In the genomic region with DNA sequence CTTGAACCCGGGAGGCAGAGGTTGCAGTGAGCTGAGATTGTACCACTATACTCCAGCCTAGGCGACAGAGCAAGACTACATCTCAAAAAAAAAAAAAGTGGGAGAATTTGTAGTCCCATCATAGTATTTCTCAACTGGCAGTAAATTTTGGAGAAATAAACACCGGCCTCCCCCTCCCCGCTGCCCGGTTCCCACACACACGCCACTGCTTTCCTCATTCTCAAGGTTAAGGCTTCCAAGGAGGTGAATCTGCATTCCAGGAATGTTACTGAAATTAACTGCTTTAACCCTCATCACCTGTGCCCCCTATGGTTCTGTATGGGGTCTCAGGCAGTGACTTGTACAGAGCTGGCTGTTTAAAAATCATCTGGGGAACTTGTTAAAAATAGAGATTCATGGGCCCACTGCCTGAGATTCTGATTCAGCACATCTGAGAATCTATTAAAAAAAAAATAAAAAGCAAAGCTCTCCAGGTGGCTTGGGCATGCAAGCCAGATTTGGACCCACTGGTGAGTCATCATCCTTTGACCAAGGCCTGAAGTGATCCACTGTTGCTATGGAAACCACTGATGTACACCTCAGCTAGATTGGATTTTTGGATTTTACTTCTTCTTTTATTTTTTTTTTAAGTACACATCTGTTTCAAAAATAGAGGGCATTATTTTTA, we compare ENCODE assay signal across 8 cellular contexts. TPM values are rescaled to one million over a fixed set of nuclear protein-coding genes. Genes with fewer than 3 reads are reported as not detected.
DNase-seq lines count a peak whose midpoint lies in the region; ATAC-seq and TF ChIP-seq lines count a peak whose summit lies in the region.

No MANE protein-coding gene starts in this region.

- CTCF ChIA-PET in Caco-2 (lab: Charles Lee) = no interaction called here

- DNase-seq in Caco-2 (no peak), NCI-H2171 treated with DMSO at 0.1 percent for 48 hours (lab: John Stamatoyannopoulos, UW) (peak; percentile 69), tibial artery (peak in 1 of 2 donors; percentile 30), UCSD-AML1 (lab: John Stamatoyannopoulos, UW; ENCODE audit: unreplicated experiment) (no peak), activated gamma-delta T cell treated with Interleukin-2 at 50 U/mL for 16 hours (no peak), iPS-NIHi11 (ENCODE audit: low spot score) (no peak)

- POLR2A ChIA-PET in Caco-2 (lab: Charles Lee) = no interaction called here

- H3K4me3 ChIP-seq in Caco-2 (ENCODE audit: low read depth, low read length) (no peak overlapping the region), endocrine pancreas (ENCODE audit: control insufficient read depth, insufficient read depth, low read length) (peak overlapping the region; percentile 41), tibial artery (no peak overlapping the region)

- H3K27me3 ChIP-seq in Caco-2 (replicated peaks; ENCODE audit: control insufficient read depth, insufficient read depth, low read length) (no peaks in the 10 kb centered on the region), endocrine pancreas (ENCODE audit: control insufficient read depth, insufficient read depth, low read length) (no peaks in the 10 kb centered on the region), tibial artery (no peaks in the 10 kb centered on the region)

- no peak overlapping the region for H3K4me3 Mint-ChIP-seq in Caco-2 (ENCODE audit: unreplicated experiment)

- H3K36me3 ChIP-seq in Caco-2 (ENCODE audit: control insufficient read depth, insufficient read depth, low read length) = no peaks in the 10 kb centered on the region
- no peaks in the 10 kb centered on the region for H3K36me3 ChIP-seq in endocrine pancreas (ENCODE audit: control insufficient read depth, insufficient read depth, low read length)
- no peaks in the 10 kb centered on the region for H3K36me3 ChIP-seq in tibial artery

- H3K4me1 ChIP-seq in Caco-2 = peaks cover 19% of the 10 kb centered on the region
- H3K4me1 ChIP-seq in endocrine pancreas (ENCODE audit: control insufficient read depth, insufficient read depth, low read length) = no peaks in the 10 kb centered on the region
- H3K4me1 ChIP-seq in tibial artery = peaks cover 0 to 23% (median 12%) of the 10 kb centered on the region in 4 donors

- no peak for TF ChIP-seq CTCF in Caco-2 (IDR thresholded peaks at IDR 0.05; ENCODE audit: insufficient read depth in 1 of 2, low read depth in 1 of 2, low read length in 1 of 2, severe bottlenecking in 1 of 2, unreplicated experiment in 1 of 2)
- no peak for TF ChIP-seq CTCF in tibial artery (IDR thresholded peaks at IDR 0.05)

- peak overlapping the region; percentile 53 for H3K27ac Mint-ChIP-seq in Caco-2 (ENCODE audit: unreplicated experiment)

- peak overlapping the region; percentile 63 to 71 for H3K27ac ChIP-seq in tibial artery

- H3K9ac ChIP-seq in endocrine pancreas (ENCODE audit: control insufficient read depth, insufficient read depth, low read length) = peak overlapping the region; percentile 17

- intact Hi-C loops in Caco-2 (cut with micrococcal nuclease; ENCODE audit: unreplicated experiment) = no loop called here
- intact Hi-C loops in tibial artery (cut with DNase I; ENCODE audit: low total_unique reads) = no loop called here

- peaks cover 2% of the 10 kb centered on the region for H3K9me3 Mint-ChIP-seq in Caco-2 (ENCODE audit: unreplicated experiment)

- H3K9me3 ChIP-seq in Caco-2 (no peaks in the 10 kb centered on the region), endocrine pancreas (ENCODE audit: control insufficient read depth, low read length) (no peaks in the 10 kb centered on the region), tibial artery (no peaks in the 10 kb centered on the region)

- no peaks in the 10 kb centered on the region for H3K27me3 Mint-ChIP-seq in Caco-2 (ENCODE audit: insufficient read depth, unreplicated experiment)

- peak; percentile 73 for ATAC-seq in GM21723 (IDR thresholded peaks at IDR 0.05; ENCODE audit: unreplicated experiment)

- no peaks in the 10 kb centered on the region for H3K36me3 Mint-ChIP-seq in Caco-2 (ENCODE audit: insufficient read depth, unreplicated experiment)

- BruUV-seq in Caco-2 (replicated peaks; lab: Mats Ljungman, UMichigan) = no TSS peak

- peaks cover 11% of the 10 kb centered on the region for H3K4me1 Mint-ChIP-seq in Caco-2 (ENCODE audit: low read depth, unreplicated experiment)

RNA-seq across cellular contexts. Expression of gene MRPL35, which starts 50.1 kb away (rescaled TPM):
- 25.3 and 25.9 TPM in 2 replicates for total RNA-seq in Caco-2 (2022)

RNA-seq across cellular contexts. Expression of gene IMMT, which starts 54.0 kb away (rescaled TPM):
- 125 and 129 TPM in 2 replicates for total RNA-seq in Caco-2 (2022)
